ENCODE assay signal across 34 cellular contexts in the genomic region with DNA sequence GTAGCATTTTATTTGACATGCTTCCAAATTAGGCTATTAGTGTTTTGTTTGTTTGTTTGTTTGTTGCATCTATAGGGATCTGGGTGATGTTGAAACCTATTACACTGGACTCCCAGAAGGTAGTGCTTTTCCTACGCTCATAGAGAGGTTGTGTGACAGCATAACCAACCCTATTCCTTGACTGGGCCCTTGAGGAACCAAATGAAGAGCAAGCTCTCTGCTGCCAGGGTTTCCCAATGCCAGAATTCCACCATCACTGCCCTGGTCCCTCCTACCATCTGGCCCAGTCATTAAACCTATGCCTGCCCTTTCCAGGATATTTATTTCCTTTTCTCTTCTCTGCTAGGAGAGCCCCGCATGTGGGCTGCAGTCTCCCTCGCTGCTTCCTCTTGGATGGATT.
"Had no signal": no experiment of that assay in that cellular context is flagged by ENCODE, and none has a peak within 500 bp of the region (broad histone marks: within the 10 kb centered on the region; RNA-seq: fewer than 3 reads in every experiment).

No MANE protein-coding gene starts in this region.

- H3K4me1 ChIP-seq: adrenal gland, ascending aorta, gastrocnemius medialis, thyroid gland, upper lobe of right lung had no signal

- DNase-seq: activated CD4-positive, alpha-beta memory T cell treated with anti-CD3 and anti-CD28 coated beads for 36 hours; activated CD4-positive, alpha-beta T cell treated with anti-CD3 and anti-CD28 coated beads for 48 hours; activated CD8-positive, alpha-beta memory T cell treated with anti-CD3 and anti-CD28 coated beads, Interleukin-2, amount 50 U/mL, for 4 hours; activated effector memory CD4-positive, alpha-beta T cell treated with anti-CD3 and anti-CD28 coated beads, Interleukin-2, amount 50 U/mL, for 16 hours; activated naive CD4-positive, alpha-beta T cell treated with anti-CD3 and anti-CD28 coated beads for 36 hours; activated naive CD8-positive, alpha-beta T cell treated with anti-CD3 and anti-CD28 coated beads for 36 hours; activated T-cell treated with anti-CD3 and anti-CD28 coated beads, Interleukin-2, amount 50 U/mL, for 1 hour; adrenal gland; cerebellar nuclear complex; cortex of kidney; effector memory CD8-positive, alpha-beta T cell; erythroblast; gastrocnemius medialis; glutamatergic neuron; islet precursor cell; left ventricle myocardium superior; naive B cell; nephron progenitor cell; retina; stimulated activated CD4-positive, alpha-beta T cell treated with anti-CD3 and anti-CD28 coated beads, Interleukin-12 subunit alpha, Interleukin-12 subunit beta, amount 100 ng/mL, for 4 hours; stimulated activated CD4-positive, alpha-beta T cell treated with anti-CD3 and anti-CD28 coated beads, Interleukin-4, amount 100 ng/mL, for 1 hour; substantia nigra; thyroid gland; upper lobe of right lung had no signal

- H3K27me3 ChIP-seq: adrenal gland, ascending aorta, cardiac muscle cell, gastrocnemius medialis, neutrophil, thyroid gland, upper lobe of right lung had no signal

- ATAC-seq: effector memory CD8-positive, alpha-beta T cell; gastrocnemius medialis; sciatic nerve; stimulated activated effector memory CD8-positive, alpha-beta T cell treated with anti-CD3 and anti-CD28 coated beads, Interleukin-12 subunit alpha, Interleukin-12 subunit beta, amount 100 ng/mL, for 72 hours had no signal

- H3K9me3 Mint-ChIP-seq: activated CD4-positive, alpha-beta memory T cell treated with anti-CD3 and anti-CD28 coated beads for 36 hours; activated naive CD4-positive, alpha-beta T cell treated with anti-CD3 and anti-CD28 coated beads for 36 hours; activated naive CD8-positive, alpha-beta T cell treated with anti-CD3 and anti-CD28 coated beads for 36 hours; activated T-helper 1 cell treated with anti-CD3 and anti-CD28 coated beads, Interleukin-12 subunit alpha, Interleukin-12 subunit beta, Interleukin-2, Interleukin-4 antibody, amounts not matched to agents 30 ng/mL and 10 ng/mL and 1 ng/mL, durations not matched to agents 14 hours and 24 hours and 36 hours; brain; naive B cell; nephron progenitor cell; stimulated activated naive CD8-positive, alpha-beta T cell treated with anti-CD3 and anti-CD28 coated beads, Interleukin-15, Interleukin-2, amounts not matched to agents 100 ng/mL and 50 ng/mL, for 24 hours had no signal

- H3K4me3 Mint-ChIP-seq: activated CD4-positive, alpha-beta memory T cell treated with anti-CD3 and anti-CD28 coated beads for 36 hours; activated naive CD4-positive, alpha-beta T cell treated with anti-CD3 and anti-CD28 coated beads for 36 hours; activated naive CD8-positive, alpha-beta T cell treated with anti-CD3 and anti-CD28 coated beads for 36 hours; activated T-helper 1 cell treated with anti-CD3 and anti-CD28 coated beads, Interleukin-12 subunit alpha, Interleukin-12 subunit beta, Interleukin-2, Interleukin-4 antibody, amounts not matched to agents 30 ng/mL and 10 ng/mL and 1 ng/mL, durations not matched to agents 14 hours and 24 hours and 36 hours; brain; effector memory CD8-positive, alpha-beta T cell; naive B cell; nephron progenitor cell; stimulated activated effector memory CD8-positive, alpha-beta T cell treated with anti-CD3 and anti-CD28 coated beads, Interleukin-12 subunit alpha, Interleukin-12 subunit beta, amount 100 ng/mL, for 72 hours; stimulated activated naive CD8-positive, alpha-beta T cell treated with anti-CD3 and anti-CD28 coated beads, Interleukin-15, Interleukin-2, amounts not matched to agents 100 ng/mL and 50 ng/mL, for 24 hours had no signal

- H3K27me3 Mint-ChIP-seq: activated CD4-positive, alpha-beta memory T cell treated with anti-CD3 and anti-CD28 coated beads for 36 hours; activated naive CD8-positive, alpha-beta T cell treated with anti-CD3 and anti-CD28 coated beads for 36 hours; brain; naive B cell; stimulated activated naive CD8-positive, alpha-beta T cell treated with anti-CD3 and anti-CD28 coated beads, Interleukin-15, Interleukin-2, amounts not matched to agents 100 ng/mL and 50 ng/mL, for 24 hours had no signal

- H3K36me3 ChIP-seq: adrenal gland, ascending aorta, cardiac muscle cell, gastrocnemius medialis, neutrophil, thyroid gland, upper lobe of right lung had no signal

- H3K36me3 Mint-ChIP-seq: activated CD4-positive, alpha-beta memory T cell treated with anti-CD3 and anti-CD28 coated beads for 36 hours; activated naive CD8-positive, alpha-beta T cell treated with anti-CD3 and anti-CD28 coated beads for 36 hours; brain; naive B cell; stimulated activated effector memory CD8-positive, alpha-beta T cell treated with anti-CD3 and anti-CD28 coated beads, Interleukin-12 subunit alpha, Interleukin-12 subunit beta, amount 100 ng/mL, for 72 hours had no signal

- H3K9me3 ChIP-seq: adrenal gland, ascending aorta, gastrocnemius medialis, neutrophil, thyroid gland, upper lobe of right lung had no signal

- H3K4me1 Mint-ChIP-seq: nephron progenitor cell; stimulated activated effector memory CD8-positive, alpha-beta T cell treated with anti-CD3 and anti-CD28 coated beads, Interleukin-12 subunit alpha, Interleukin-12 subunit beta, amount 100 ng/mL, for 72 hours had no signal

- H3K27ac ChIP-seq: adrenal gland, ascending aorta, cardiac muscle cell, gastrocnemius medialis, neutrophil, skin epidermis, thyroid gland, upper lobe of right lung had no signal

- H3K4me3 ChIP-seq: adrenal gland, ascending aorta, cardiac muscle cell, gastrocnemius medialis, skin epidermis, thyroid gland, upper lobe of right lung had no signal

- H3K27ac Mint-ChIP-seq: activated CD4-positive, alpha-beta memory T cell treated with anti-CD3 and anti-CD28 coated beads for 36 hours; activated naive CD4-positive, alpha-beta T cell treated with anti-CD3 and anti-CD28 coated beads for 36 hours; activated naive CD8-positive, alpha-beta T cell treated with anti-CD3 and anti-CD28 coated beads for 36 hours; activated T-helper 1 cell treated with anti-CD3 and anti-CD28 coated beads, Interleukin-12 subunit alpha, Interleukin-12 subunit beta, Interleukin-2, Interleukin-4 antibody, amounts not matched to agents 30 ng/mL and 10 ng/mL and 1 ng/mL, durations not matched to agents 14 hours and 24 hours and 36 hours; brain; effector memory CD8-positive, alpha-beta T cell; nephron progenitor cell; progenitor cell of endocrine pancreas; stimulated activated effector memory CD8-positive, alpha-beta T cell treated with anti-CD3 and anti-CD28 coated beads, Interleukin-12 subunit alpha, Interleukin-12 subunit beta, amount 100 ng/mL, for 72 hours; stimulated activated naive CD8-positive, alpha-beta T cell treated with anti-CD3 and anti-CD28 coated beads, Interleukin-15, Interleukin-2, amounts not matched to agents 100 ng/mL and 50 ng/mL, for 24 hours had no signal
